In the genomic region with DNA sequence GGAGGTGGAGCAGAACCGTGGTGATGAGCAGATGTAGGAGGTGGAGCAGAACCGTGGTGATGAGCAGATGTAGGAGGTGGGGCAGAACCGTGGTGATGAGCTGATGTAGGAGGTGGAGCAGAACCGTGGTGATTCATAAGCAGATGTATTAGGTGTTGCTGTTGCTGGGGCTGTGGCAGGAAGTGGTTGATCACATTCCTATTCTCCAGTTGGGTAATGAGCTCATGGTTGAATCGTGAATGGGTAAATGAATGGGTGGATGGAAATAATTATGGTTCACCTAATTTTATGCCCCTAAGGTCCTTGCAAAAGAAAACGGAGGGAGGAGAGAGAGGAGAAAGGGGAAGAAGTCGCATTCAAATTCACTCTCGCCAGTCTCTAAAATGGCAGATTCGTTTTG, we compare ENCODE assay signal across 9 cellular contexts. TPM values are rescaled to one million over a fixed set of nuclear protein-coding genes. Genes with fewer than 3 reads are reported as not detected.
DNase-seq lines count a peak whose midpoint lies in the region; ATAC-seq, FAIRE-seq and TF ChIP-seq lines count a peak whose summit lies in the region.
"Not testable (repeated sequence)": the region's sequence is repeated elsewhere in the genome, so short reads cannot be mapped to it uniquely, and the experiment has no call there.
"Had no signal": no experiment of that assay in that cellular context is flagged by ENCODE, and none has a peak within 500 bp of the region (broad histone marks: within the 10 kb centered on the region; RNA-seq: fewer than 3 reads in every experiment).

No MANE protein-coding gene starts in this region.

- peak overlapping the region; percentile 11 for H3K27ac Mint-ChIP-seq in activated CD4-positive, alpha-beta memory T cell treated with anti-CD3 and anti-CD28 coated beads, Interleukin-2, amount 10 ng/mL, durations not matched to agents 7 days and 5 days

- not testable (repeated sequence) for H3K9me1 ChIP-seq in keratinocyte (ENCODE audit: control insufficient read depth, extremely low read depth, insufficient read depth, low read length)

- SMC1A ChIA-PET in GM12878 (lab: Charles Lee; ENCODE audit: uncharacterized antibody, unreplicated experiment): interaction anchor here (0.7 kb wide), 1 partner anchor 124 kb away, joined by 3 read pairs; no protein-coding TSS in a partner anchor

- not testable (repeated sequence) for TF ChIP-seq POLR2A in GM12878 (IDR thresholded peaks at IDR 0.05; ENCODE audit: low read depth, low read length)

- not testable (repeated sequence) for H4K20me1 ChIP-seq in GM12878 (ENCODE audit: control insufficient read depth, insufficient read depth); keratinocyte (ENCODE audit: control insufficient read depth, extremely low read depth, insufficient read depth, low read length)

- H3K4me2 ChIP-seq in GM12878 (ENCODE audit: control insufficient read depth, insufficient read depth) (peak overlapping the region; percentile 90), keratinocyte (ENCODE audit: control insufficient read depth, extremely low read depth, insufficient read depth, low read depth, low read length) (peak overlapping the region; percentile 34)

- in situ Hi-C loops in Caki2 (cut with HindIII; ENCODE audit: low pct_unique_long_range_greater_than_20kb, low sequenced_read_pairs); GM12878 (cut with MboI): not testable (repeated sequence)

- H3K9me3 Mint-ChIP-seq in activated CD4-positive, alpha-beta memory T cell treated with anti-CD3 and anti-CD28 coated beads, Interleukin-2, amount 10 ng/mL, durations not matched to agents 7 days and 5 days: not testable (repeated sequence)

- POLR2A ChIA-PET in activated CD4-positive, alpha-beta memory T cell treated with anti-CD3 and anti-CD28 coated beads, Interleukin-2, amount 10 ng/mL, durations not matched to agents 7 days and 5 days (lab: Charles Lee): interaction anchor here (0.9 kb wide), 1 partner anchor 129 kb away, joined by 4 read pairs; no protein-coding TSS in a partner anchor
- POLR2A ChIA-PET in GM12878 (lab: Charles Lee): not testable (repeated sequence)

- peak overlapping the region; percentile 43; the same call in 1 of the 2 replicates for H3K4me3 ChIP-seq in GM12878
- not testable (repeated sequence) for H3K4me3 ChIP-seq in keratinocyte (ENCODE audit: control insufficient read depth in 2 of 3, extremely low read depth in 1 of 3, insufficient read depth in 2 of 3, low read depth in 1 of 3, low read length in 3 of 3)

- H3K36me3 ChIP-seq in GM12878 (ENCODE audit: control insufficient read depth in 2 of 2, insufficient read depth in 2 of 2, low read length in 1 of 2); keratinocyte (ENCODE audit: control insufficient read depth in 2 of 2, extremely low read depth in 1 of 2, insufficient read depth in 2 of 2, low read length in 2 of 2): not testable (repeated sequence)

- peak overlapping the region; percentile 34; the same call in 1 of the 2 replicates for H2AFZ ChIP-seq in GM12878 (ENCODE audit: control insufficient read depth, low read depth, low read length)
- H2AFZ ChIP-seq in keratinocyte (ENCODE audit: control insufficient read depth, low read length): peak overlapping the region; percentile 63

- peaks cover 46% of the 10 kb centered on the region for H3K27me3 Mint-ChIP-seq in activated CD4-positive, alpha-beta memory T cell treated with anti-CD3 and anti-CD28 coated beads, Interleukin-2, amount 10 ng/mL, durations not matched to agents 7 days and 5 days

- intact Hi-C loops in GM12878 (cut with micrococcal nuclease; ENCODE audit: unreplicated experiment): not testable (repeated sequence)

- TF ChIP-seq EP300 in GM12878 (IDR thresholded peaks at IDR 0.05; ENCODE audit: borderline replicate concordance in 1 of 2, control insufficient read depth in 1 of 2, low read depth in 2 of 2, low read length in 2 of 2): peak in 1 of 2 experiments; percentile 45; a peak in 1 of 4 replicates

- BruUV-seq in GM12878 (replicated peaks; lab: Mats Ljungman, UMichigan): not testable (repeated sequence)

- TF ChIP-seq CTCF in GM12878 (IDR thresholded peaks at IDR 0.05 in 2 of 3, conservative IDR thresholded peaks at IDR 0.05 in 1 of 3; ENCODE audit: control insufficient read depth in 2 of 3, extremely low read depth in 1 of 3, insufficient read depth in 1 of 3, low read depth in 3 of 3, low read length in 3 of 3); keratinocyte (optimal IDR thresholded peaks at IDR 0.05 in 1 of 3, IDR thresholded peaks at IDR 0.05 in 1 of 3, conservative IDR thresholded peaks at IDR 0.05 in 1 of 3; ENCODE audit: extremely low read depth in 1 of 3, insufficient read depth in 2 of 3, low read length in 3 of 3): not testable (repeated sequence)

- not testable (repeated sequence) for TF ChIP-seq RAD21 in GM12878 (IDR thresholded peaks at IDR 0.05; ENCODE audit: insufficient read depth, low read depth, low read length)

- 3% methylated on average over 9 of the region's 9 CpGs for whole genome bisulfite sequencing in GM12878 (ENCODE audit: insufficient coverage, insufficient replicate concordance, low lambda C conversion rate, missing lambda C conversion rate)

- H3K27me3 ChIP-seq in GM12878 (replicated peaks in 1 of 2; ENCODE audit: control insufficient read depth in 2 of 2, insufficient read depth in 2 of 2, low read length in 1 of 2); keratinocyte (ENCODE audit: control insufficient read depth, extremely low read depth, insufficient read depth, low read length): not testable (repeated sequence)

- H3K4me1 Mint-ChIP-seq in activated CD4-positive, alpha-beta memory T cell treated with anti-CD3 and anti-CD28 coated beads, Interleukin-2, amount 10 ng/mL, durations not matched to agents 7 days and 5 days: peaks cover 26% of the 10 kb centered on the region

- CTCF ChIA-PET in activated CD4-positive, alpha-beta memory T cell treated with anti-CD3 and anti-CD28 coated beads, Interleukin-2, amount 10 ng/mL, durations not matched to agents 7 days and 5 days (lab: Charles Lee): interaction anchor here (1.0 to 2.3 kb wide), 3 partner anchors 124 to 136 kb away, joined by 5 to 12 read pairs (median 7); no protein-coding TSS in a partner anchor
- CTCF ChIA-PET in GM12878 (lab: Yijun Ruan, JAX): interaction anchor here (1.1 to 1.4 kb wide), 2 partner anchors 106 to 129 kb away, joined by 3 to 4 read pairs; no protein-coding TSS in a partner anchor

- not testable (repeated sequence) for H3K79me2 ChIP-seq in GM12878 (ENCODE audit: control insufficient read depth, insufficient read depth, low read length); keratinocyte (ENCODE audit: control insufficient read depth, insufficient read depth, low read length)

- DNase-seq in Caki2 (ENCODE audit: low read depth) (peak; percentile 66), NCI-H1694 (lab: John Stamatoyannopoulos, UW) (peak; percentile 27), RPMI8226 (peak; percentile 17), GM12878 (ENCODE audit: low read depth, low spot score) (peak; percentile 69), keratinocyte (ENCODE audit: low read depth, low spot score) (peak; percentile 60)
- DNase-seq in activated CD4-positive, alpha-beta memory T cell treated with anti-CD3 and anti-CD28 coated beads, Interleukin-2, amount 10 ng/mL, durations not matched to agents 7 days and 5 days: peak; percentile 52
- DNase-seq in stimulated activated CD8-positive, alpha-beta memory T cell treated with anti-CD3 and anti-CD28 coated beads, Interleukin-4, amount 100 ng/mL, for 48 hours: peak; percentile 51

- H3K9ac ChIP-seq in GM12878 (ENCODE audit: control insufficient read depth, insufficient read depth, low read length); keratinocyte (ENCODE audit: control insufficient read depth, extremely low read depth, insufficient read depth, low read length): not testable (repeated sequence)

- peak; percentile 35 for ATAC-seq in GM21717 (IDR thresholded peaks at IDR 0.05; ENCODE audit: unreplicated experiment)
- peak; percentile 84 for ATAC-seq in GM12878

- H3K4me3 Mint-ChIP-seq in activated CD4-positive, alpha-beta memory T cell treated with anti-CD3 and anti-CD28 coated beads, Interleukin-2, amount 10 ng/mL, durations not matched to agents 7 days and 5 days: peak overlapping the region; percentile 11

- H3K36me3 Mint-ChIP-seq in activated CD4-positive, alpha-beta memory T cell treated with anti-CD3 and anti-CD28 coated beads, Interleukin-2, amount 10 ng/mL, durations not matched to agents 7 days and 5 days (ENCODE audit: low read depth): not testable (repeated sequence)

- H3K27ac ChIP-seq in GM12878 (ENCODE audit: control insufficient read depth, insufficient read depth) (peak overlapping the region; percentile 18), keratinocyte (ENCODE audit: control insufficient read depth, insufficient read depth, low read length) (peak overlapping the region; percentile 81)

- peaks cover 20% of the 10 kb centered on the region for H3K4me1 ChIP-seq in GM12878 (ENCODE audit: control insufficient read depth, insufficient read depth, low read length)
- H3K4me1 ChIP-seq in keratinocyte (ENCODE audit: control insufficient read depth, extremely low read depth, insufficient read depth, low read length): peaks cover 15% of the 10 kb centered on the region

- FAIRE-seq in GM12878 (lab: Jason Lieb, UNC): peak; percentile 78
- peak; percentile 79 for FAIRE-seq in keratinocyte (lab: Jason Lieb, UNC)

- RAD21 ChIA-PET in GM12878 (lab: Charles Lee; ENCODE audit: unreplicated experiment): interaction anchor here (1.0 kb wide), 1 partner anchor 39 kb away, joined by 4 read pairs; no protein-coding TSS in a partner anchor

- H3K9me3 ChIP-seq in GM12878 (replicated peaks; ENCODE audit: control insufficient read depth, insufficient read depth, low read length); keratinocyte (ENCODE audit: control insufficient read depth, low read depth, low read length): not testable (repeated sequence)

- dilution Hi-C loops in keratinocyte (cut with MboI; ENCODE audit: extremely low pct_ligation_motif_present, low sequenced_read_pairs): not testable (repeated sequence)

RNA-seq across cellular contexts. Expression of a gene that starts 26.4 kb away (rescaled TPM):
- 1.8 and 2.1 TPM in 2 replicates for total RNA-seq in Caki2 (2014; rRNA removed; shearing (Covaris generic); ENCODE audit: low replicate concordance)
- total RNA-seq in activated CD4-positive, alpha-beta memory T cell treated with anti-CD3 and anti-CD28 coated beads, Interleukin-2, amount 10 ng/mL, durations not matched to agents 7 days and 5 days: under 1 TPM in 1 of 2 experiments, not detected in 1; 0.08 TPM
- not detected in 2 replicates for total RNA-seq in GM12878 (2013; cell fraction: nucleolus; rRNA removed)
- not detected in 2 replicates for total RNA-seq in GM12878 (2014; rRNA removed)
- total RNA-seq in GM12878 (2014; rRNA removed; fragmentation: Illumina TruSeq; extraction: Trizol): not detected in 2 replicates
- not detected in 2 replicates for total RNA-seq in GM12878 (2021)
- not detected for polyA plus RNA-seq in GM12878 (2011; ENCODE audit: low read depth)
- polyA plus RNA-seq in GM12878 (2011; rRNA removed): not detected in 2 replicates
- polyA plus RNA-seq in GM12878 (2011; cell fraction: cytosol; rRNA removed): 0.01 TPM in 1 of 2 replicates, not detected in the other
- 0.04 and 0.13 TPM in 2 replicates for polyA plus RNA-seq in GM12878 (2011; cell fraction: nucleus; rRNA removed)
- 0.03 TPM in 1 of 2 replicates, not detected in the other for polyA plus RNA-seq in GM12878 (2012)
- polyA plus RNA-seq in GM12878 (2014; fragmentation: Illumina TruSeq; extraction: Trizol): not detected in 2 replicates
- polyA plus RNA-seq in GM12878 (2014; fragmentation: Nextera tagmentation; extraction: Ambion mirVana): not detected
- 0.03 TPM in 1 of 2 replicates, not detected in the other for polyA plus RNA-seq in GM12878 (2014; rRNA removed)
- not detected for polyA plus RNA-seq in GM12878 (2016; fragmentation: Nextera tagmentation; extraction: Ambion mirVana)
- not detected in 2 replicates for polyA minus RNA-seq in GM12878 (2011; rRNA and poly(A)+ RNA removed)
- polyA minus RNA-seq in GM12878 (2011; cell fraction: cytosol; rRNA and poly(A)+ RNA removed): not detected in 2 replicates
- not detected in 2 replicates for polyA minus RNA-seq in GM12878 (2011; cell fraction: nucleus; rRNA and poly(A)+ RNA removed)
- 1.6 to 4.1 TPM (median 2.6 TPM) in 3 replicates for polyA plus RNA-seq in keratinocyte
- polyA plus RNA-seq in keratinocyte (2011; ENCODE audit: low read depth): 0.90 TPM
- 0.78 and 3.1 TPM in 2 replicates for polyA plus RNA-seq in keratinocyte (2011; cell fraction: cytosol; rRNA removed)
- polyA plus RNA-seq in keratinocyte (2011; cell fraction: nucleus; rRNA removed): 5.1 and 10.2 TPM in 2 replicates
- 4.7 and 5.3 TPM in 2 replicates for polyA plus RNA-seq in keratinocyte (2012; ENCODE audit: low replicate concordance)
- polyA minus RNA-seq in keratinocyte: 1.1 to 2.5 TPM (median 2.1 TPM) in 3 replicates
- 10.6 TPM for polyA minus RNA-seq in keratinocyte (2011; cell fraction: cytosol; rRNA and poly(A)+ RNA removed)
- 4.1 and 5.4 TPM in 2 replicates for polyA minus RNA-seq in keratinocyte (2011; cell fraction: nucleus; rRNA and poly(A)+ RNA removed)
- polyA plus RNA-seq: immature natural killer cell had no signal

RNA-seq across cellular contexts. Expression of a gene that starts 38.0 kb away (rescaled TPM):
- total RNA-seq in Caki2 (2014; rRNA removed; shearing (Covaris generic); ENCODE audit: low replicate concordance): 6.1 and 9.4 TPM in 2 replicates
- total RNA-seq in activated CD4-positive, alpha-beta memory T cell treated with anti-CD3 and anti-CD28 coated beads, Interleukin-2, amount 10 ng/mL, durations not matched to agents 7 days and 5 days: 10 to 100 TPM; 17.2 to 20.8 TPM
- total RNA-seq in GM12878 (2013; cell fraction: nucleolus; rRNA removed): 36.8 and 37.2 TPM in 2 replicates
- 9.8 and 11.6 TPM in 2 replicates for total RNA-seq in GM12878 (2014; rRNA removed)
- total RNA-seq in GM12878 (2014; rRNA removed; fragmentation: Illumina TruSeq; extraction: Trizol): 4.6 and 6.8 TPM in 2 replicates
- total RNA-seq in GM12878 (2021): 22.2 and 23.6 TPM in 2 replicates
- polyA plus RNA-seq in GM12878 (2011; ENCODE audit: low read depth): 2.4 TPM
- 6.5 and 11.6 TPM in 2 replicates for polyA plus RNA-seq in GM12878 (2011; rRNA removed)
- 10.5 and 10.7 TPM in 2 replicates for polyA plus RNA-seq in GM12878 (2011; cell fraction: cytosol; rRNA removed)
- 35.7 and 51.2 TPM in 2 replicates for polyA plus RNA-seq in GM12878 (2011; cell fraction: nucleus; rRNA removed)
- polyA plus RNA-seq in GM12878 (2012): 25.2 and 25.4 TPM in 2 replicates
- 10.9 and 12.5 TPM in 2 replicates for polyA plus RNA-seq in GM12878 (2014; fragmentation: Illumina TruSeq; extraction: Trizol)
- under 1 TPM; 0.48 to 0.60 TPM for polyA plus RNA-seq in GM12878 (2014; fragmentation: Nextera tagmentation; extraction: Ambion mirVana)
- polyA plus RNA-seq in GM12878 (2014; rRNA removed): 14.9 and 20.6 TPM in 2 replicates
- polyA plus RNA-seq in GM12878 (2016; fragmentation: Nextera tagmentation; extraction: Ambion mirVana): 10 to 100 TPM; 14.6 to 18.4 TPM
- polyA minus RNA-seq in GM12878 (2011; rRNA and poly(A)+ RNA removed): 18.1 and 23.6 TPM in 2 replicates
- 5.6 and 9.2 TPM in 2 replicates for polyA minus RNA-seq in GM12878 (2011; cell fraction: cytosol; rRNA and poly(A)+ RNA removed)
- 10.2 and 27.7 TPM in 2 replicates for polyA minus RNA-seq in GM12878 (2011; cell fraction: nucleus; rRNA and poly(A)+ RNA removed)
- polyA plus RNA-seq in keratinocyte: 16.3 to 21.9 TPM (median 18.4 TPM) in 3 replicates
- 8.0 TPM for polyA plus RNA-seq in keratinocyte (2011; ENCODE audit: low read depth)
- 14.9 and 25.7 TPM in 2 replicates for polyA plus RNA-seq in keratinocyte (2011; cell fraction: cytosol; rRNA removed)
- 40.6 and 52.6 TPM in 2 replicates for polyA plus RNA-seq in keratinocyte (2011; cell fraction: nucleus; rRNA removed)
- 27.5 and 36.8 TPM in 2 replicates for polyA plus RNA-seq in keratinocyte (2012; ENCODE audit: low replicate concordance)
- 41.5 to 112 TPM (median 50.4 TPM) in 3 replicates for polyA minus RNA-seq in keratinocyte
- 25.5 TPM for polyA minus RNA-seq in keratinocyte (2011; cell fraction: cytosol; rRNA and poly(A)+ RNA removed)
- 37.0 and 70.8 TPM in 2 replicates for polyA minus RNA-seq in keratinocyte (2011; cell fraction: nucleus; rRNA and poly(A)+ RNA removed)

Comparison
In these comparisons a context has a peak if more than half of its experiments do, and no peak if none do; other contexts are left out.
1. DNase-seq: peak in every context shown above with its lines; median percentile 69 in GM12878; 66 in Caki2; 60 in keratinocyte; 52 in activated CD4-positive, alpha-beta memory T cell treated with anti-CD3 and anti-CD28 coated beads, Interleukin-2, amount 10 ng/mL, durations not matched to agents 7 days and 5 days; 51 in stimulated activated CD8-positive, alpha-beta memory T cell treated with anti-CD3 and anti-CD28 coated beads, Interleukin-4, amount 100 ng/mL, for 48 hours; 27 in NCI-H1694; 17 in RPMI8226.